Comparison of ENCODE assay signal across 1 cellular context in the genomic region with DNA sequence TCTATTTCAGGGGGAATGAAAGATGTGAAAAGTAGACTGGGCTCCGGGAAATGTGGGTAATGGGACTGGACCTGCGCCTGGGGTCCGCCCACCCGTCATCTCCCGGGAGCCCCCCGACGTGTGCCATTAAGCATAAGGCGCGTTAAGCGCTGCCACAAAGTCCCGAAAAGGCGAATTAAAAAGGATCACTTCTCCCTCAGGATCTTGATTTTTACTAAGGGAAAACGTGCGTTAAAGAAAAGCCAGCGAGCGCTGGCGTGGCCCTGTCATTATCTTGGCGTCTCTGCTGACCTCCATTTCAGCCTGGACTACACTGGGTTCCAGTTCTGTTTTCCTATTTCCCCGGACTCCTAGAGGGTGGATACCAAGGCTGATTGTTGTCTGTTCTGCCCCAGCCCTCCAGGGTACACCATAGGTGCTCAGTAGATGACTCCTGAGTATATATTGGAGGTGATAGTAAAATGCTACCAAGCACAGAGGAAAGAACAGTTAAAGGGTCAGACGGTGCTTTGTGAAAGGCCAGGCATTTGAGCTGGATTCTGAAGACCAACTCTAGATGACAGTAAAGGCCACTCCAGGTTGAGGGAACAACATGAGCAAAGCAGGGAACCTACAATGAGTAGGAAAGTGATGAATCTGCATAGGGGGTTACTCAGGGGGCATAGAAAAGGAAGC.
TF ChIP-seq lines count a peak whose summit lies in the region.

No MANE protein-coding gene starts in this region.

TF ChIP-seq in K562, 482 proteins besides CTCF, POLR2A, EP300 and RAD21 (continued from another document and continues in another):
- TF ChIP-seq ZNF398 (CRISPR knock-in tag; IDR thresholded peaks at IDR 0.05) (no peak), MAFG (tag; conservative IDR thresholded peaks at IDR 0.05) (no peak), MYC (IDR thresholded peaks at IDR 0.05; ENCODE audit: low read depth, low read length) (peak; percentile 48; the same call in 1 of the 2 replicates), MYC (CRISPR knock-in tag; IDR thresholded peaks at IDR 0.05; ENCODE audit: borderline replicate concordance, low read depth) (no peak), EZH2 (IDR thresholded peaks at IDR 0.05; ENCODE audit: borderline replicate concordance, low read depth, low read length) (no peak), NFRKB (IDR thresholded peaks at IDR 0.05; ENCODE audit: low read depth) (0 out of 2 replicates have a peak, but pooled peaks have one; percentile 55), CBX1 (IDR thresholded peaks at IDR 0.05; ENCODE audit: low read depth) (no peak), TEAD1 (CRISPR knock-in tag; IDR thresholded peaks at IDR 0.05) (no peak), ZNF583 (CRISPR knock-in tag; IDR thresholded peaks at IDR 0.05) (0 out of 2 replicates have a peak, but pooled peaks have one; percentile 45), GABPB1 (CRISPR knock-in tag; IDR thresholded peaks at IDR 0.05) (peak; percentile 58; the same call in 1 of the 2 replicates), ZNF197 (CRISPR knock-in tag; IDR thresholded peaks at IDR 0.05; ENCODE audit: low read depth) (no peak), TAL1 (IDR thresholded peaks at IDR 0.05) (0 out of 2 replicates have a peak, but pooled peaks have one; percentile 2), GATA2 (CRISPR knock-in tag; IDR thresholded peaks at IDR 0.05) (no peak; the same call in 1 of the 2 replicates), ZKSCAN8 (CRISPR knock-in tag; IDR thresholded peaks at IDR 0.05) (peak; percentile 99), DDX20 (tag; IDR thresholded peaks at IDR 0.05; ENCODE audit: low read depth) (no peak), KDM1A (IDR thresholded peaks at IDR 0.05) (0 out of 4 replicates have a peak, but pooled peaks of 1 of the 2 experiments have one; percentile 18), SMARCA5 (IDR thresholded peaks at IDR 0.05) (peak; percentile 35; the same call in 1 of the 2 replicates), SMARCC2 (IDR thresholded peaks at IDR 0.05; ENCODE audit: low read depth) (peak; percentile 13; the same call in 1 of the 2 replicates), RFX7 (CRISPR knock-in tag; IDR thresholded peaks at IDR 0.05) (no peak), SLC30A9 (CRISPR knock-in tag; IDR thresholded peaks at IDR 0.05) (no peak), ZNF707 (CRISPR knock-in tag; conservative IDR thresholded peaks at IDR 0.05) (no peak), NBN (IDR thresholded peaks at IDR 0.05; ENCODE audit: low read depth) (0 out of 2 replicates have a peak, but pooled peaks have one; percentile 38), CBX8 (IDR thresholded peaks at IDR 0.05; ENCODE audit: borderline replicate concordance, extremely low read depth, low read depth, low read length, poor library complexity, severe bottlenecking) (no peak), STAT5A (IDR thresholded peaks at IDR 0.05; ENCODE audit: borderline replicate concordance, low read length) (no peak), LCOR (CRISPR knock-in tag; IDR thresholded peaks at IDR 0.05) (no peak), RCOR1 (IDR thresholded peaks at IDR 0.05; ENCODE audit: borderline replicate concordance in 1 of 2, low read depth in 2 of 2, low read length in 2 of 2) (0 out of 4 replicates have a peak, but pooled peaks of 1 of the 2 experiments have one; percentile 16), ZNF140 (CRISPR knock-in tag; IDR thresholded peaks at IDR 0.05) (no peak), MNT (conservative IDR thresholded peaks at IDR 0.05) (0 out of 4 replicates have a peak, but pooled peaks of 1 of the 2 experiments have one; percentile 20), ZNF766 (CRISPR knock-in tag; conservative IDR thresholded peaks at IDR 0.05) (no peak), OTX1 (CRISPR knock-in tag; IDR thresholded peaks at IDR 0.05) (no peak), ZNF24 (IDR thresholded peaks at IDR 0.05) (no peak), ZFX (CRISPR knock-in tag; IDR thresholded peaks at IDR 0.05) (no peak), EGR1 (conservative IDR thresholded peaks at IDR 0.05) (peak; percentile 19; the same call in 1 of the 2 replicates), ZNF41 (CRISPR knock-in tag; conservative IDR thresholded peaks at IDR 0.05) (no peak), CCAR2 (IDR thresholded peaks at IDR 0.05; ENCODE audit: low read depth, low read length) (no peak), ARNT (IDR thresholded peaks at IDR 0.05) (no peak), MECOM (CRISPR knock-in tag; IDR thresholded peaks at IDR 0.05) (0 out of 2 replicates have a peak, but pooled peaks have one; percentile 7), POLR2H (tag; IDR thresholded peaks at IDR 0.05; ENCODE audit: low read depth) (no peak), KAT7 (CRISPR knock-in tag; IDR thresholded peaks at IDR 0.05; ENCODE audit: borderline replicate concordance) (0 out of 2 replicates have a peak, but pooled peaks have one; percentile 49), NR4A1 (CRISPR knock-in tag; IDR thresholded peaks at IDR 0.05) (no peak), NR4A1 (tag; IDR thresholded peaks at IDR 0.05) (peak; percentile 42; the same call in 1 of the 2 replicates), HDAC8 (tag; IDR thresholded peaks at IDR 0.05) (no peak), SP1 (CRISPR knock-in tag; IDR thresholded peaks at IDR 0.05) (no peak), GABPA (tag; conservative IDR thresholded peaks at IDR 0.05; ENCODE audit: low read depth) (no peak), ZNF717 (CRISPR knock-in tag; IDR thresholded peaks at IDR 0.05) (no peak), MCM5 (IDR thresholded peaks at IDR 0.05; ENCODE audit: low read depth) (no peak), ZNF408 (CRISPR knock-in tag; IDR thresholded peaks at IDR 0.05; ENCODE audit: low read depth) (no peak), NFIC (IDR thresholded peaks at IDR 0.05) (peak; percentile 30; the same call in 1 of the 2 replicates), ZFP30 (CRISPR knock-in tag; IDR thresholded peaks at IDR 0.05; ENCODE audit: borderline replicate concordance) (no peak), ZNF551 (CRISPR knock-in tag; IDR thresholded peaks at IDR 0.05) (no peak), CBX3 (IDR thresholded peaks at IDR 0.05; ENCODE audit: borderline replicate concordance in 1 of 2, low read length in 2 of 2) (peak in 1 of 2 experiments; percentile 63; a peak in 1 of 3 replicates), CTBP1 (IDR thresholded peaks at IDR 0.05; ENCODE audit: borderline replicate concordance) (peak; percentile 12; the same call in 1 of the 2 replicates), NR2C1 (IDR thresholded peaks at IDR 0.05) (peak; percentile 10; the same call in 1 of the 2 replicates), NR2C1 (tag; IDR thresholded peaks at IDR 0.05) (no peak), ERF (CRISPR knock-in tag; IDR thresholded peaks at IDR 0.05) (0 out of 2 replicates have a peak, but pooled peaks have one; percentile 18)
- TF ChIP-seq, protein P1, sequence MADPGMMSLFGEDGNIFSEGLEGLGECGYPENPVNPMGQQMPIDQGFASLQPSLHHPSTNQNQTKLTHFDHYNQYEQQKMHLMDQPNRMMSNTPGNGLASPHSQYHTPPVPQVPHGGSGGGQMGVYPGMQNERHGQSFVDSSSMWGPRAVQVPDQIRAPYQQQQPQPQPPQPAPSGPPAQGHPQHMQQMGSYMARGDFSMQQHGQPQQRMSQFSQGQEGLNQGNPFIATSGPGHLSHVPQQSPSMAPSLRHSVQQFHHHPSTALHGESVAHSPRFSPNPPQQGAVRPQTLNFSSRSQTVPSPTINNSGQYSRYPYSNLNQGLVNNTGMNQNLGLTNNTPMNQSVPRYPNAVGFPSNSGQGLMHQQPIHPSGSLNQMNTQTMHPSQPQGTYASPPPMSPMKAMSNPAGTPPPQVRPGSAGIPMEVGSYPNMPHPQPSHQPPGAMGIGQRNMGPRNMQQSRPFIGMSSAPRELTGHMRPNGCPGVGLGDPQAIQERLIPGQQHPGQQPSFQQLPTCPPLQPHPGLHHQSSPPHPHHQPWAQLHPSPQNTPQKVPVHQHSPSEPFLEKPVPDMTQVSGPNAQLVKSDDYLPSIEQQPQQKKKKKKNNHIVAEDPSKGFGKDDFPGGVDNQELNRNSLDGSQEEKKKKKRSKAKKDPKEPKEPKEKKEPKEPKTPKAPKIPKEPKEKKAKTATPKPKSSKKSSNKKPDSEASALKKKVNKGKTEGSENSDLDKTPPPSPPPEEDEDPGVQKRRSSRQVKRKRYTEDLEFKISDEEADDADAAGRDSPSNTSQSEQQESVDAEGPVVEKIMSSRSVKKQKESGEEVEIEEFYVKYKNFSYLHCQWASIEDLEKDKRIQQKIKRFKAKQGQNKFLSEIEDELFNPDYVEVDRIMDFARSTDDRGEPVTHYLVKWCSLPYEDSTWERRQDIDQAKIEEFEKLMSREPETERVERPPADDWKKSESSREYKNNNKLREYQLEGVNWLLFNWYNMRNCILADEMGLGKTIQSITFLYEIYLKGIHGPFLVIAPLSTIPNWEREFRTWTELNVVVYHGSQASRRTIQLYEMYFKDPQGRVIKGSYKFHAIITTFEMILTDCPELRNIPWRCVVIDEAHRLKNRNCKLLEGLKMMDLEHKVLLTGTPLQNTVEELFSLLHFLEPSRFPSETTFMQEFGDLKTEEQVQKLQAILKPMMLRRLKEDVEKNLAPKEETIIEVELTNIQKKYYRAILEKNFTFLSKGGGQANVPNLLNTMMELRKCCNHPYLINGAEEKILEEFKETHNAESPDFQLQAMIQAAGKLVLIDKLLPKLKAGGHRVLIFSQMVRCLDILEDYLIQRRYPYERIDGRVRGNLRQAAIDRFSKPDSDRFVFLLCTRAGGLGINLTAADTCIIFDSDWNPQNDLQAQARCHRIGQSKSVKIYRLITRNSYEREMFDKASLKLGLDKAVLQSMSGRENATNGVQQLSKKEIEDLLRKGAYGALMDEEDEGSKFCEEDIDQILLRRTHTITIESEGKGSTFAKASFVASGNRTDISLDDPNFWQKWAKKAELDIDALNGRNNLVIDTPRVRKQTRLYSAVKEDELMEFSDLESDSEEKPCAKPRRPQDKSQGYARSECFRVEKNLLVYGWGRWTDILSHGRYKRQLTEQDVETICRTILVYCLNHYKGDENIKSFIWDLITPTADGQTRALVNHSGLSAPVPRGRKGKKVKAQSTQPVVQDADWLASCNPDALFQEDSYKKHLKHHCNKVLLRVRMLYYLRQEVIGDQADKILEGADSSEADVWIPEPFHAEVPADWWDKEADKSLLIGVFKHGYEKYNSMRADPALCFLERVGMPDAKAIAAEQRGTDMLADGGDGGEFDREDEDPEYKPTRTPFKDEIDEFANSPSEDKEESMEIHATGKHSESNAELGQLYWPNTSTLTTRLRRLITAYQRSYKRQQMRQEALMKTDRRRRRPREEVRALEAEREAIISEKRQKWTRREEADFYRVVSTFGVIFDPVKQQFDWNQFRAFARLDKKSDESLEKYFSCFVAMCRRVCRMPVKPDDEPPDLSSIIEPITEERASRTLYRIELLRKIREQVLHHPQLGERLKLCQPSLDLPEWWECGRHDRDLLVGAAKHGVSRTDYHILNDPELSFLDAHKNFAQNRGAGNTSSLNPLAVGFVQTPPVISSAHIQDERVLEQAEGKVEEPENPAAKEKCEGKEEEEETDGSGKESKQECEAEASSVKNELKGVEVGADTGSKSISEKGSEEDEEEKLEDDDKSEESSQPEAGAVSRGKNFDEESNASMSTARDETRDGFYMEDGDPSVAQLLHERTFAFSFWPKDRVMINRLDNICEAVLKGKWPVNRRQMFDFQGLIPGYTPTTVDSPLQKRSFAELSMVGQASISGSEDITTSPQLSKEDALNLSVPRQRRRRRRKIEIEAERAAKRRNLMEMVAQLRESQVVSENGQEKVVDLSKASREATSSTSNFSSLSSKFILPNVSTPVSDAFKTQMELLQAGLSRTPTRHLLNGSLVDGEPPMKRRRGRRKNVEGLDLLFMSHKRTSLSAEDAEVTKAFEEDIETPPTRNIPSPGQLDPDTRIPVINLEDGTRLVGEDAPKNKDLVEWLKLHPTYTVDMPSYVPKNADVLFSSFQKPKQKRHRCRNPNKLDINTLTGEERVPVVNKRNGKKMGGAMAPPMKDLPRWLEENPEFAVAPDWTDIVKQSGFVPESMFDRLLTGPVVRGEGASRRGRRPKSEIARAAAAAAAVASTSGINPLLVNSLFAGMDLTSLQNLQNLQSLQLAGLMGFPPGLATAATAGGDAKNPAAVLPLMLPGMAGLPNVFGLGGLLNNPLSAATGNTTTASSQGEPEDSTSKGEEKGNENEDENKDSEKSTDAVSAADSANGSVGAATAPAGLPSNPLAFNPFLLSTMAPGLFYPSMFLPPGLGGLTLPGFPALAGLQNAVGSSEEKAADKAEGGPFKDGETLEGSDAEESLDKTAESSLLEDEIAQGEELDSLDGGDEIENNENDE (IDR thresholded peaks at IDR 0.05; ENCODE audit: low read depth, low read length): no peak
- TF ChIP-seq, protein P2, sequence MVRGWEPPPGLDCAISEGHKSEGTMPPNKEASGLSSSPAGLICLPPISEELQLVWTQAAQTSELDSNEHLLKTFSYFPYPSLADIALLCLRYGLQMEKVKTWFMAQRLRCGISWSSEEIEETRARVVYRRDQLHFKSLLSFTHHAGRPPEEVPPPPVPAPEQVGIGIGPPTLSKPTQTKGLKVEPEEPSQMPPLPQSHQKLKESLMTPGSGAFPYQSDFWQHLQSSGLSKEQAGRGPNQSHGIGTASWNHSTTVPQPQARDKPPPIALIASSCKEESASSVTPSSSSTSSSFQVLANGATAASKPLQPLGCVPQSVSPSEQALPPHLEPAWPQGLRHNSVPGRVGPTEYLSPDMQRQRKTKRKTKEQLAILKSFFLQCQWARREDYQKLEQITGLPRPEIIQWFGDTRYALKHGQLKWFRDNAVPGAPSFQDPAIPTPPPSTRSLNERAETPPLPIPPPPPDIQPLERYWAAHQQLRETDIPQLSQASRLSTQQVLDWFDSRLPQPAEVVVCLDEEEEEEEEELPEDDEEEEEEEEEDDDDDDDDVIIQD (CRISPR knock-in tag; IDR thresholded peaks at IDR 0.05): no peak
